ENCODE assay signal across 28 cellular contexts in genomic region chr2:149568138-149568537, GRCh38.
"Had no signal": no experiment of that assay in that cellular context is flagged by ENCODE, and none has a peak within 500 bp of the region (broad histone marks: within the 10 kb centered on the region; RNA-seq: fewer than 3 reads in every experiment).

No MANE protein-coding gene starts in this region.

- H3K4me1 Mint-ChIP-seq: activated CD4-positive, alpha-beta T cell treated with anti-CD3 and anti-CD28 coated beads for 36 hours; activated naive CD4-positive, alpha-beta T cell treated with anti-CD3 and anti-CD28 coated beads, Interleukin-2, amount 10 ng/mL, durations not matched to agents 7 days and 5 days; memory B cell; neural crest cell had no signal

- ATAC-seq: activated CD4-positive, alpha-beta T cell treated with anti-CD3 and anti-CD28 coated beads for 36 hours; left cardiac atrium; naive thymus-derived CD8-positive, alpha-beta T cell had no signal

- DNase-seq: activated CD4-positive, alpha-beta T cell treated with anti-CD3 and anti-CD28 coated beads for 36 hours; activated CD4-positive, alpha-beta T cell treated with anti-CD3 and anti-CD28 coated beads, Interleukin-2, amount 50 U/mL, for 4 hours; activated CD4-positive, CD25-positive, alpha-beta regulatory T cell; activated effector memory CD4-positive, alpha-beta T cell treated with anti-CD3 and anti-CD28 coated beads, Interleukin-2, amount 50 U/mL, for 16 hours; activated naive CD4-positive, alpha-beta T cell treated with anti-CD3 and anti-CD28 coated beads, Interleukin-2, amount 10 ng/mL, durations not matched to agents 7 days and 5 days; activated T-cell treated with anti-CD3 and anti-CD28 coated beads for 4 hours; amygdala; effector memory CD4-positive, alpha-beta T cell; erythroblast; head of caudate nucleus; hippocampal formation; left cardiac atrium; midbrain; naive thymus-derived CD8-positive, alpha-beta T cell; occipital lobe; stimulated activated naive CD4-positive, alpha-beta T cell treated with Interleukin-2 at 50 U/mL for 16 hours; testis; transverse colon had no signal

- H3K79me2 ChIP-seq: parathyroid adenoma had no signal

- H3K9ac ChIP-seq: parathyroid adenoma had no signal

- H2AFZ ChIP-seq: parathyroid adenoma had no signal

- FAIRE-seq: bronchial epithelial cell, colon, keratinocyte, urothelium cell line had no signal

- H3K27me3 ChIP-seq: right atrium auricular region, testis, transverse colon had no signal

- H3K27ac Mint-ChIP-seq: activated CD4-positive, alpha-beta T cell treated with anti-CD3 and anti-CD28 coated beads for 36 hours; activated naive CD4-positive, alpha-beta T cell treated with anti-CD3 and anti-CD28 coated beads, Interleukin-2, amount 10 ng/mL, durations not matched to agents 7 days and 5 days; activated T-helper 1 cell treated with anti-CD3 and anti-CD28 coated beads, Interleukin-12 subunit alpha, Interleukin-12 subunit beta, Interleukin-2, Interleukin-4 antibody, amounts not matched to agents 30 ng/mL and 10 ng/mL and 1 ng/mL, durations not matched to agents 14 hours and 24 hours and 36 hours; memory B cell had no signal

- H3K4me1 ChIP-seq: parathyroid adenoma, testis had no signal

- H3K4me3 Mint-ChIP-seq: activated CD4-positive, alpha-beta T cell treated with anti-CD3 and anti-CD28 coated beads for 36 hours; activated naive CD4-positive, alpha-beta T cell treated with anti-CD3 and anti-CD28 coated beads, Interleukin-2, amount 10 ng/mL, durations not matched to agents 7 days and 5 days; activated T-helper 1 cell treated with anti-CD3 and anti-CD28 coated beads, Interleukin-12 subunit alpha, Interleukin-12 subunit beta, Interleukin-2, Interleukin-4 antibody, amounts not matched to agents 30 ng/mL and 10 ng/mL and 1 ng/mL, durations not matched to agents 14 hours and 24 hours and 36 hours; central memory CD8-positive, alpha-beta T cell; memory B cell; naive thymus-derived CD8-positive, alpha-beta T cell; neural crest cell had no signal

- H3K27ac ChIP-seq: parathyroid adenoma, right atrium auricular region, testis, transverse colon had no signal

- H3K9me3 ChIP-seq: right atrium auricular region, testis, transverse colon had no signal

- H3K4me3 ChIP-seq: right atrium auricular region, testis, transverse colon had no signal

- H3K9me3 Mint-ChIP-seq: activated naive CD4-positive, alpha-beta T cell treated with anti-CD3 and anti-CD28 coated beads, Interleukin-2, amount 10 ng/mL, durations not matched to agents 7 days and 5 days; activated T-helper 1 cell treated with anti-CD3 and anti-CD28 coated beads, Interleukin-12 subunit alpha, Interleukin-12 subunit beta, Interleukin-2, Interleukin-4 antibody, amounts not matched to agents 30 ng/mL and 10 ng/mL and 1 ng/mL, durations not matched to agents 14 hours and 24 hours and 36 hours; central memory CD8-positive, alpha-beta T cell; memory B cell; naive thymus-derived CD8-positive, alpha-beta T cell; neural crest cell had no signal

- H3K27me3 Mint-ChIP-seq: activated CD4-positive, alpha-beta T cell treated with anti-CD3 and anti-CD28 coated beads for 36 hours; activated naive CD4-positive, alpha-beta T cell treated with anti-CD3 and anti-CD28 coated beads, Interleukin-2, amount 10 ng/mL, durations not matched to agents 7 days and 5 days; central memory CD8-positive, alpha-beta T cell; memory B cell; naive thymus-derived CD8-positive, alpha-beta T cell had no signal
